In genomic region chr12:92560713-92561542, GRCh38 we compare ENCODE assay signal across 11 cellular contexts.
A peak's percentile ranks its signal among the peaks of the same experiment; 100 is the strongest.
DNase-seq lines count a peak whose midpoint lies in the region; ATAC-seq and TF ChIP-seq lines count a peak whose summit lies in the region.
"Had no signal": no experiment of that assay in that cellular context is flagged by ENCODE, and none has a peak within 500 bp of the region (broad histone marks: within the 10 kb centered on the region; RNA-seq: fewer than 3 reads in every experiment).

No MANE protein-coding gene starts in this region.

- CTCF ChIA-PET in activated CD4-positive, alpha-beta memory T cell treated with anti-CD3 and anti-CD28 coated beads, Interleukin-2, amount 10 ng/mL, durations not matched to agents 7 days and 5 days (lab: Charles Lee): no interaction called here

- ATAC-seq in stimulated activated naive B cell treated with anti-CD40 and anti-IgM and Interleukin-4, amounts not matched to agents 10 μg/mL and 1 μg/mL and 100 μg/mL, for 72 hours (replicated peaks): no peak
- no peak for ATAC-seq in mucosa of descending colon
- ATAC-seq: Panc1 had no signal

- peak overlapping the region; percentile 27 for H3K27ac Mint-ChIP-seq in activated CD4-positive, alpha-beta T cell treated with anti-CD3 and anti-CD28 coated beads, Interleukin-2, amount 10 ng/mL, durations not matched to agents 24 days and 14 days
- H3K27ac Mint-ChIP-seq in activated CD4-positive, alpha-beta memory T cell treated with anti-CD3 and anti-CD28 coated beads, Interleukin-2, amount 10 ng/mL, durations not matched to agents 7 days and 5 days: peak overlapping the region; percentile 5
- H3K27ac Mint-ChIP-seq in stimulated activated naive B cell treated with anti-CD40 and anti-IgM and Interleukin-4, amounts not matched to agents 10 μg/mL and 1 μg/mL and 100 μg/mL, for 72 hours: peak overlapping the region; percentile 22
- H3K27ac Mint-ChIP-seq: type B pancreatic cell had no signal

- TF ChIP-seq POLR2A in lower leg skin (IDR thresholded peaks at IDR 0.05) (no peak), erythroblast (IDR thresholded peaks at IDR 0.05; ENCODE audit: low read length) (no peak)

- H3K4me3 ChIP-seq in mucosa of descending colon: no peak overlapping the region
- H3K4me3 ChIP-seq in lower leg skin (ENCODE audit: low read depth, poor library complexity, severe bottlenecking): no peak overlapping the region
- H3K4me3 ChIP-seq: dorsolateral prefrontal cortex had no signal

- H3K9me3 ChIP-seq in mucosa of descending colon: no peaks in the 10 kb centered on the region

- no peak overlapping the region for H3K4me3 Mint-ChIP-seq in activated CD4-positive, alpha-beta T cell treated with anti-CD3 and anti-CD28 coated beads, Interleukin-2, amount 10 ng/mL, durations not matched to agents 24 days and 14 days
- H3K4me3 Mint-ChIP-seq in activated CD4-positive, alpha-beta memory T cell treated with anti-CD3 and anti-CD28 coated beads, Interleukin-2, amount 10 ng/mL, durations not matched to agents 7 days and 5 days: no peak overlapping the region
- no peak overlapping the region for H3K4me3 Mint-ChIP-seq in stimulated activated naive B cell treated with anti-CD40 and anti-IgM and Interleukin-4, amounts not matched to agents 10 μg/mL and 1 μg/mL and 100 μg/mL, for 72 hours
- H3K4me3 Mint-ChIP-seq: type B pancreatic cell had no signal

- H3K27me3 Mint-ChIP-seq in activated CD4-positive, alpha-beta T cell treated with anti-CD3 and anti-CD28 coated beads, Interleukin-2, amount 10 ng/mL, durations not matched to agents 24 days and 14 days: no peaks in the 10 kb centered on the region
- H3K27me3 Mint-ChIP-seq in activated CD4-positive, alpha-beta memory T cell treated with anti-CD3 and anti-CD28 coated beads, Interleukin-2, amount 10 ng/mL, durations not matched to agents 7 days and 5 days: no peaks in the 10 kb centered on the region
- no peaks in the 10 kb centered on the region for H3K27me3 Mint-ChIP-seq in stimulated activated naive B cell treated with anti-CD40 and anti-IgM and Interleukin-4, amounts not matched to agents 10 μg/mL and 1 μg/mL and 100 μg/mL, for 72 hours
- H3K27me3 Mint-ChIP-seq: type B pancreatic cell had no signal

- 83 to 89% methylated on average over 6 of the region's 6 CpGs for WGBS in lower leg skin, 2 donors

- H3K36me3 ChIP-seq in mucosa of descending colon (ENCODE audit: low read depth): no peaks in the 10 kb centered on the region

- H3K9me3 Mint-ChIP-seq in activated CD4-positive, alpha-beta T cell treated with anti-CD3 and anti-CD28 coated beads, Interleukin-2, amount 10 ng/mL, durations not matched to agents 24 days and 14 days: peaks cover 13% of the 10 kb centered on the region
- H3K9me3 Mint-ChIP-seq in activated CD4-positive, alpha-beta memory T cell treated with anti-CD3 and anti-CD28 coated beads, Interleukin-2, amount 10 ng/mL, durations not matched to agents 7 days and 5 days: peaks cover 14% of the 10 kb centered on the region
- peaks cover 0 to 5% of the 10 kb centered on the region in 2 donors for H3K9me3 Mint-ChIP-seq in stimulated activated naive B cell treated with anti-CD40 and anti-IgM and Interleukin-4, amounts not matched to agents 10 μg/mL and 1 μg/mL and 100 μg/mL, for 72 hours
- H3K9me3 Mint-ChIP-seq: type B pancreatic cell had no signal

- DNase-seq in activated CD4-positive, alpha-beta T cell treated with anti-CD3 and anti-CD28 coated beads, Interleukin-2, amount 10 ng/mL, durations not matched to agents 24 days and 14 days: no peak
- DNase-seq in activated CD4-positive, alpha-beta T cell treated with anti-CD3 and anti-CD28 coated beads, Interleukin-2, amount 50 U/mL, for 1 hour: no peak
- DNase-seq in activated CD4-positive, alpha-beta memory T cell treated with anti-CD3 and anti-CD28 coated beads, Interleukin-2, amount 10 ng/mL, durations not matched to agents 7 days and 5 days: no peak
- peak; percentile 24 for DNase-seq in left kidney (ENCODE audit: low read depth, low spot score)
- no peak for DNase-seq in stimulated activated naive B cell treated with anti-CD40 and anti-IgM and Interleukin-4, amounts not matched to agents 10 μg/mL and 1 μg/mL and 100 μg/mL, for 72 hours
- no peak for DNase-seq in mucosa of descending colon
- DNase-seq in lower leg skin (ENCODE audit: low spot score in 2 of 2): no peak
- DNase-seq in erythroblast (lab: John Stamatoyannopoulos, UW): no peak

- peaks cover 52% of the 10 kb centered on the region for H3K4me1 Mint-ChIP-seq in activated CD4-positive, alpha-beta T cell treated with anti-CD3 and anti-CD28 coated beads, Interleukin-2, amount 10 ng/mL, durations not matched to agents 24 days and 14 days
- H3K4me1 Mint-ChIP-seq in activated CD4-positive, alpha-beta memory T cell treated with anti-CD3 and anti-CD28 coated beads, Interleukin-2, amount 10 ng/mL, durations not matched to agents 7 days and 5 days: peaks cover 51% of the 10 kb centered on the region
- peaks cover 49 to 63% of the 10 kb centered on the region in 2 donors for H3K4me1 Mint-ChIP-seq in stimulated activated naive B cell treated with anti-CD40 and anti-IgM and Interleukin-4, amounts not matched to agents 10 μg/mL and 1 μg/mL and 100 μg/mL, for 72 hours

- POLR2A ChIA-PET in activated CD4-positive, alpha-beta memory T cell treated with anti-CD3 and anti-CD28 coated beads, Interleukin-2, amount 10 ng/mL, durations not matched to agents 7 days and 5 days (lab: Charles Lee): no interaction called here

- H3K4me1 ChIP-seq in mucosa of descending colon (ENCODE audit: low read depth): peaks cover 4% of the 10 kb centered on the region

- peaks cover 47% of the 10 kb centered on the region for H3K36me3 Mint-ChIP-seq in activated CD4-positive, alpha-beta T cell treated with anti-CD3 and anti-CD28 coated beads, Interleukin-2, amount 10 ng/mL, durations not matched to agents 24 days and 14 days (ENCODE audit: low read depth)
- peaks cover 39% of the 10 kb centered on the region for H3K36me3 Mint-ChIP-seq in activated CD4-positive, alpha-beta memory T cell treated with anti-CD3 and anti-CD28 coated beads, Interleukin-2, amount 10 ng/mL, durations not matched to agents 7 days and 5 days (ENCODE audit: low read depth)
- peaks cover 2 to 11% of the 10 kb centered on the region in 2 donors for H3K36me3 Mint-ChIP-seq in stimulated activated naive B cell treated with anti-CD40 and anti-IgM and Interleukin-4, amounts not matched to agents 10 μg/mL and 1 μg/mL and 100 μg/mL, for 72 hours
- H3K36me3 Mint-ChIP-seq: type B pancreatic cell had no signal

- no peak for TF ChIP-seq CTCF in mucosa of descending colon (IDR thresholded peaks at IDR 0.05)
- TF ChIP-seq CTCF in lower leg skin (IDR thresholded peaks at IDR 0.05): no peak

- intact Hi-C loops in activated CD4-positive, alpha-beta T cell treated with anti-CD3 and anti-CD28 coated beads, Interleukin-2, amount 10 ng/mL, durations not matched to agents 24 days and 14 days (cut with micrococcal nuclease): loop anchor here (1.0 kb wide), 1 partner anchor 9 kb away; no protein-coding TSS in a partner anchor
- intact Hi-C loops in mucosa of descending colon (cut with DNase I, micrococcal nuclease) (loop anchor here (10.0 kb wide), 2 partner anchors 416 to 986 kb away; partner anchors contain the start of gene BTG1 (in 1 of the 2)), lower leg skin (cut with DNase I; ENCODE audit: low total_unique reads) (no loop called here)
